In the genomic region with DNA sequence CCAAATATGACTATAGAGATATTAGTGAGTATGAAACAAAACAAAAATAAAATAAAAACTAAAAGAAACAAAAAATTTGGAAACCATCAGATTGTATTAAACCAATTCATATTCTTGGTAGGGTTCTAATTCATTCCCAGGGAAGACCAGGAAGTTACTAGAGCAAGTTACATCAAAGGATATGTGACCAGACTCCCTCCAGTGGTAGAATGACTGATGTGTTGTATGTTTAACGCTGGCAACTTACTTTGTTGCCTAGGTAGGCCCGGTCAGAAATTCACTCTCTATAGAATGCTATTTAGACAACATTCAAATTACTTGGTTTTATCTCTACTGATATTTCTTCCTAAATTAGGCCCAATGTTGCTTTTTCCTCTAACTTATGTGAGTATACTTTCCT, we compare ENCODE assay signal across 8 cellular contexts. TPM values are rescaled to one million over a fixed set of nuclear protein-coding genes. Genes with fewer than 3 reads are reported as not detected.
A peak's percentile ranks its signal among the peaks of the same experiment; 100 is the strongest.
DNase-seq lines count a peak whose midpoint lies in the region; ATAC-seq and TF ChIP-seq lines count a peak whose summit lies in the region.

No MANE protein-coding gene starts in this region.

- TF ChIP-seq CTCF in heart right ventricle (IDR thresholded peaks at IDR 0.05): peak; percentile 33 to 74 (median 62)

- intact Hi-C loops in heart right ventricle (cut with DNase I): loop anchor here (1.0 to 10.0 kb wide), 6 partner anchors 224 to 399 kb away; no protein-coding TSS in a partner anchor

- no peak overlapping the region for H3K27ac ChIP-seq in heart right ventricle

- H3K4me1 ChIP-seq in heart right ventricle: peaks cover 0 to 10% (median 5%) of the 10 kb centered on the region in 9 donors

- H3K36me3 ChIP-seq in heart right ventricle (no peaks in the 10 kb centered on the region), MG63 (no peaks in the 10 kb centered on the region)

- H3K4me3 ChIP-seq in heart right ventricle (no peak overlapping the region), MG63 (no peak overlapping the region)

- DNase-seq in AG08396 (ENCODE audit: low spot score) (peak; percentile 37), Kasumi-1 (lab: John Stamatoyannopoulos, UW) (peak; percentile 83 to 92), heart right ventricle (peak in 1 of 2 donors; percentile 22), stromal cell of bone marrow (ENCODE audit: low read depth) (peak; percentile 41), MG63 (no peak)

- H3K27me3 ChIP-seq in heart right ventricle (peaks cover 0 to 29% (median 27%) of the 10 kb centered on the region in 7 donors), MG63 (peaks cover 12% of the 10 kb centered on the region)

- WGBS in heart right ventricle, 2 donors: 10 to 14% methylated on average over 2 of the region's 2 CpGs

- ATAC-seq in GM18858 (IDR thresholded peaks at IDR 0.05; ENCODE audit: unreplicated experiment): peak; percentile 91
- ATAC-seq in SK-N-SH treated with all-trans-retinoic acid at 6 μM for 48 hours: peak; percentile 84
- peak in 5 of 8 donors; percentile 67 to 78 (median 67) for ATAC-seq in heart right ventricle
- no peak for ATAC-seq in GM19452 (IDR thresholded peaks at IDR 0.05; ENCODE audit: unreplicated experiment)

- H3K9me3 ChIP-seq in heart right ventricle: peaks cover 0 to 4% (median 0%) of the 10 kb centered on the region in 11 donors
- no peaks in the 10 kb centered on the region; the same call in 1 of the 2 replicates for H3K9me3 ChIP-seq in MG63

TF ChIP-seq in SK-N-SH treated with all-trans-retinoic acid at 6 μM for 48 hours, 23 proteins besides CTCF, POLR2A, EP300 and RAD21:
- no peak for TF ChIP-seq ESRRG (CRISPR knock-in tag; IDR thresholded peaks at IDR 0.05)
- no peak for TF ChIP-seq ZNF565 (CRISPR knock-in tag; conservative IDR thresholded peaks at IDR 0.05; ENCODE audit: low read depth)
- TF ChIP-seq GLIS3 (CRISPR knock-in tag; IDR thresholded peaks at IDR 0.05): no peak
- no peak for TF ChIP-seq ISL1 (CRISPR knock-in tag; IDR thresholded peaks at IDR 0.05)
- no peak for TF ChIP-seq BACH2 (CRISPR knock-in tag; IDR thresholded peaks at IDR 0.05; ENCODE audit: borderline replicate concordance)
- no peak for TF ChIP-seq PPARA (CRISPR knock-in tag; IDR thresholded peaks at IDR 0.05; ENCODE audit: borderline replicate concordance)
- no peak for TF ChIP-seq ZNF8 (CRISPR knock-in tag; IDR thresholded peaks at IDR 0.05)
- TF ChIP-seq RARB (CRISPR knock-in tag; IDR thresholded peaks at IDR 0.05): no peak

RNA-seq across cellular contexts. Expression of gene PHYHIPL, which starts 5.2 kb away (rescaled TPM):
- total RNA-seq in heart right ventricle: not detected
- polyA plus RNA-seq in heart right ventricle: under 1 TPM in 1 of 2 donors, not detected in 1; 0.03 TPM
- not detected in 2 replicates for total RNA-seq in MG63 (2014; rRNA removed; shearing (Covaris generic); ENCODE audit: low replicate concordance)
